8 cellular contexts compared by ENCODE assay signal in the genomic region with DNA sequence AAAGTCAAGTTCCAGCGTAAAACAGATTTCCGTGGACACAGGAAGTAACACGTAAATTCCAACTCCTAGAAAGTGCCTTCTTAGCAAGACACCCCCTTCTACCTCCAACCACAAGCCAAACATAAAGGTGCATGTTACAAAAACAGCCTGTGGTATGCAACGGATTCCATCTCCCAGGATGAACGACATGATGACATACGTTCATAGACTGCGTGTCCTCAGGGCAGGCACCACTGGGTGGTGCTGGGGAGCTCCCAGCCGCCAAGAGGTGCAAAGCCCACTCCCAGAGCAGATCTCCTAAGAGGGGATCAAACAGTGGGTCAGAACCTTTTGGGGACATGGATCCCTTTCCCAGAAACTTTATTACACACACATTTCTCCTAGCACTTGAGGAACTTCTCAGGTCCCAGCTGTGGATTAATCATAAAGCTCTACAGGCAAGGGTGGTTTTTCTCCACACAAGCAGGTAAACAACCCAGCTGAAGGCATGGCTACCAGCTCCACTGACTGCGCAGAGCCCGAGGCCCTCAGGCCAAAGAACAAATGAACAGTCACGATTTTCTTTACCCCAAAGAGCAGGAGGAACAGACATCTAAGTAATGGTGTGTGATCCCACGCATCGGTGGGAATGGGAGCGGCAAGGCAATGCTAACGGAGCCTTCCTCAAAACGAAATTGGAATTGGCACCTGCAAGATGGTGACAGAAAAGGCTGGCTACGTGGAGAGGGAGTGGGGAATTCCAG. TPM values are rescaled to one million over a fixed set of nuclear protein-coding genes. Genes with fewer than 3 reads are reported as not detected.
DNase-seq lines count a peak whose midpoint lies in the region; ATAC-seq and TF ChIP-seq lines count a peak whose summit lies in the region.

No MANE protein-coding gene starts in this region.

- H3K4me1 Mint-ChIP-seq in HFFc6 (ENCODE audit: low read depth): peaks cover 64% of the 10 kb centered on the region
- H3K4me1 Mint-ChIP-seq in memory B cell: peaks cover 56% of the 10 kb centered on the region

- intact Hi-C loops in breast epithelium (cut with DNase I; ENCODE audit: low total_unique reads): no loop called here

- peak; percentile 54 for TF ChIP-seq CTCF in HFFc6 (IDR thresholded peaks at IDR 0.05)
- peak in 1 of 3 donors; percentile 16 for TF ChIP-seq CTCF in breast epithelium (IDR thresholded peaks at IDR 0.05)

- no peak overlapping the region for H2AFZ ChIP-seq in ACC112 (ENCODE audit: low read length, unreplicated experiment)

- H3K27ac ChIP-seq in ACC112 (ENCODE audit: low read depth, low read length): peak overlapping the region; percentile 94
- H3K27ac ChIP-seq in breast epithelium: peak overlapping the region; percentile 64 to 77

- no peak for ATAC-seq in memory B cell (ENCODE audit: low read depth)
- ATAC-seq in HG02623 (IDR thresholded peaks at IDR 0.05; ENCODE audit: unreplicated experiment): no peak
- no peak for ATAC-seq in GM19455 (IDR thresholded peaks at IDR 0.05; ENCODE audit: unreplicated experiment)

- H3K4me1 ChIP-seq in ACC112 (ENCODE audit: control insufficient read depth, insufficient read depth, low read length, unreplicated experiment) (peaks cover 66% of the 10 kb centered on the region), breast epithelium (peaks cover 11 to 34% of the 10 kb centered on the region in 2 donors)

- H3K27ac Mint-ChIP-seq in HFFc6: peak overlapping the region; percentile 83
- peak overlapping the region; percentile 98 for H3K27ac Mint-ChIP-seq in memory B cell

- H3K9me3 Mint-ChIP-seq in HFFc6 (no peaks in the 10 kb centered on the region), memory B cell (no peaks in the 10 kb centered on the region)

- peak overlapping the region; percentile 59; the same call in 1 of the 2 replicates for H3K4me3 Mint-ChIP-seq in HFFc6
- H3K4me3 Mint-ChIP-seq in memory B cell: peak overlapping the region; percentile 86

- peaks cover 86% of the 10 kb centered on the region for H3K79me2 ChIP-seq in ACC112 (ENCODE audit: control insufficient read depth, insufficient read depth, low read length, unreplicated experiment)

- no peak for TF ChIP-seq POLR2A in breast epithelium (IDR thresholded peaks at IDR 0.05)

- H3K27me3 ChIP-seq in ACC112 (ENCODE audit: insufficient read depth, low read length): no peaks in the 10 kb centered on the region
- H3K27me3 ChIP-seq in breast epithelium: no peaks in the 10 kb centered on the region

- peaks cover 1% of the 10 kb centered on the region for H3K27me3 Mint-ChIP-seq in HFFc6 (ENCODE audit: insufficient read depth)
- no peaks in the 10 kb centered on the region for H3K27me3 Mint-ChIP-seq in memory B cell

- H3K36me3 Mint-ChIP-seq in HFFc6 (ENCODE audit: low read depth): peaks cover 10% of the 10 kb centered on the region; the same call in 1 of the 2 replicates
- peaks cover 10% of the 10 kb centered on the region for H3K36me3 Mint-ChIP-seq in memory B cell

- no peaks in the 10 kb centered on the region for H3K9me3 ChIP-seq in breast epithelium

- no peak overlapping the region for H3K4me3 ChIP-seq in ACC112 (ENCODE audit: low read depth, low read length)
- peak overlapping the region in 1 of 3 donors; percentile 6 for H3K4me3 ChIP-seq in breast epithelium

- no peaks in the 10 kb centered on the region for H3K36me3 ChIP-seq in ACC112 (ENCODE audit: insufficient read depth, low read length)
- H3K36me3 ChIP-seq in breast epithelium: no peaks in the 10 kb centered on the region

- DNase-seq in HFFc6 (no peak), breast epithelium (ENCODE audit: low spot score in 2 of 2) (no peak), memory B cell (ENCODE audit: low spot score in 2 of 2) (no peak), SKM-1 treated with dmso at 0.1 percent for 144 hours (lab: John Stamatoyannopoulos, UW; ENCODE audit: unreplicated experiment) (no peak), GDM1 (lab: John Stamatoyannopoulos, UW) (no peak)

RNA-seq across cellular contexts. Expression of gene PSAP, which starts 13.8 kb away (rescaled TPM):
- 100 to 1,000 TPM; 375 to 549 (median 404) TPM for total RNA-seq in HFFc6 (2021; fragmentation: NEBNext Ultra II Directional; extraction: Animal tissue kit (Norgen Biotek cat#: 25700))
- 1,000 to 10,000 TPM in 1 of 3 donors, 100 to 1,000 TPM in 2; 623 to 1,873 (median 945) TPM for total RNA-seq in breast epithelium
